2 cellular contexts compared by ENCODE assay signal in the genomic region with DNA sequence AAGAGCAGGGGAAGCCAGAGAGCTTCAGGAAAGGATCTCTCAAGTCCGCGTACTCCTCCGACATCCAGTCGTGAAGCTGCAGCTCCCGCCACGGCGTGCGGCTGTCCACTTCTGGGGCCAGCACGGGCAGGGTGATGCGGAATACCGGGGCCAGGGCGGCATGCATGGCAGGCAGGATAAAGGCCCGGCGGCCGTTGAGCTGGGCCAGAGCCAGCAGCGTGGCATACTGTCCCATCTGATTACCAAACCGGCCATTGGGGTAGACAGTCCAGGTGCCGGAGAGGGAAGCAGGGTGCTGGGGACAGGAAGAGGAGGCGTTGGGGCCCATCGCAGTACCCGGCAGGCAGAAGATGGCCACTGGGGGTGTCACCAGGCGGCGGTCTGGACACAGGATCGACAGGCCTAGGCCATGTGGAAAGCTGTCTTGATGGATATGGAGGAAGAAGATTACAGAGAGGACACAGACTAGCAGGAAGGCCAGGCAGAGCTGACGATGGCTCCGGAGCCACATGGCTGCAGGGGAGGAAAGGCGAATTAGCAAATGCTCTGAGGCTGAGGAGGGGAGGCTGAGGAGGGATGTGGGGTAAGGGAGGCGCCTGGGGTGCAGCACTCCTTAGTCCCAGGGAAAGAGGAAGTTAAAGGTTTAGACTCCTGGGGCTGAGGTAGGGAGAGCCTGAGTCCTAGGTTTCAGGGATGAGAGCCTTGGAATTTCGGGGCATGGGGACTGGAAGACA.
TF ChIP-seq lines count a peak whose summit lies in the region.

No MANE protein-coding gene starts in this region.

TF ChIP-seq in GM23338, 12 proteins besides CTCF, POLR2A, EP300 and RAD21:
- TF ChIP-seq, protein P1, sequence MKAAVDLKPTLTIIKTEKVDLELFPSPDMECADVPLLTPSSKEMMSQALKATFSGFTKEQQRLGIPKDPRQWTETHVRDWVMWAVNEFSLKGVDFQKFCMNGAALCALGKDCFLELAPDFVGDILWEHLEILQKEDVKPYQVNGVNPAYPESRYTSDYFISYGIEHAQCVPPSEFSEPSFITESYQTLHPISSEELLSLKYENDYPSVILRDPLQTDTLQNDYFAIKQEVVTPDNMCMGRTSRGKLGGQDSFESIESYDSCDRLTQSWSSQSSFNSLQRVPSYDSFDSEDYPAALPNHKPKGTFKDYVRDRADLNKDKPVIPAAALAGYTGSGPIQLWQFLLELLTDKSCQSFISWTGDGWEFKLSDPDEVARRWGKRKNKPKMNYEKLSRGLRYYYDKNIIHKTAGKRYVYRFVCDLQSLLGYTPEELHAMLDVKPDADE (IDR thresholded peaks at IDR 0.05): no peak
- TF ChIP-seq CREB1 (CRISPR knock-in tag; IDR thresholded peaks at IDR 0.05; ENCODE audit: low read depth): no peak
- no peak for TF ChIP-seq JUNB (IDR thresholded peaks at IDR 0.05; ENCODE audit: unreplicated experiment)
- no peak for TF ChIP-seq POLR2AphosphoS5 (IDR thresholded peaks at IDR 0.05; ENCODE audit: low read depth)

TF ChIP-seq in WTC11, 78 proteins besides CTCF, POLR2A, EP300 and RAD21:
- TF ChIP-seq ZNF121 (CRISPR knock-in tag; IDR thresholded peaks at IDR 0.05) (no peak), ZNF138 (CRISPR knock-in tag; conservative IDR thresholded peaks at IDR 0.05) (no peak), EMX1 (CRISPR knock-in tag; IDR thresholded peaks at IDR 0.05) (no peak), NFYB (CRISPR knock-in tag; conservative IDR thresholded peaks at IDR 0.05; ENCODE audit: low read depth) (no peak), NFATC4 (CRISPR knock-in tag; IDR thresholded peaks at IDR 0.05) (no peak), CREM (CRISPR knock-in tag; IDR thresholded peaks at IDR 0.05) (no peak), HMGA2 (CRISPR knock-in tag; IDR thresholded peaks at IDR 0.05) (no peak), JAZF1 (CRISPR knock-in tag; IDR thresholded peaks at IDR 0.05) (no peak), ETV6 (CRISPR knock-in tag; IDR thresholded peaks at IDR 0.05) (no peak)
- TF ChIP-seq, protein P2, sequence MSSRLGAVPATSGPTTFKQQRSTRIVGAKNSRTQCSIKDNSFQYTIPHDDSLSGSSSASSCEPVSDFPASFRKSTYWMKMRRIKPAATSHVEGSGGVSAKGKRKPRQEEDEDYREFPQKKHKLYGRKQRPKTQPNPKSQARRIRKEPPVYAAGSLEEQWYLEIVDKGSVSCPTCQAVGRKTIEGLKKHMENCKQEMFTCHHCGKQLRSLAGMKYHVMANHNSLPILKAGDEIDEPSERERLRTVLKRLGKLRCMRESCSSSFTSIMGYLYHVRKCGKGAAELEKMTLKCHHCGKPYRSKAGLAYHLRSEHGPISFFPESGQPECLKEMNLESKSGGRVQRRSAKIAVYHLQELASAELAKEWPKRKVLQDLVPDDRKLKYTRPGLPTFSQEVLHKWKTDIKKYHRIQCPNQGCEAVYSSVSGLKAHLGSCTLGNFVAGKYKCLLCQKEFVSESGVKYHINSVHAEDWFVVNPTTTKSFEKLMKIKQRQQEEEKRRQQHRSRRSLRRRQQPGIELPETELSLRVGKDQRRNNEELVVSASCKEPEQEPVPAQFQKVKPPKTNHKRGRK (CRISPR knock-in tag; IDR thresholded peaks at IDR 0.05; ENCODE audit: borderline replicate concordance): no peak
- TF ChIP-seq, protein P3, sequence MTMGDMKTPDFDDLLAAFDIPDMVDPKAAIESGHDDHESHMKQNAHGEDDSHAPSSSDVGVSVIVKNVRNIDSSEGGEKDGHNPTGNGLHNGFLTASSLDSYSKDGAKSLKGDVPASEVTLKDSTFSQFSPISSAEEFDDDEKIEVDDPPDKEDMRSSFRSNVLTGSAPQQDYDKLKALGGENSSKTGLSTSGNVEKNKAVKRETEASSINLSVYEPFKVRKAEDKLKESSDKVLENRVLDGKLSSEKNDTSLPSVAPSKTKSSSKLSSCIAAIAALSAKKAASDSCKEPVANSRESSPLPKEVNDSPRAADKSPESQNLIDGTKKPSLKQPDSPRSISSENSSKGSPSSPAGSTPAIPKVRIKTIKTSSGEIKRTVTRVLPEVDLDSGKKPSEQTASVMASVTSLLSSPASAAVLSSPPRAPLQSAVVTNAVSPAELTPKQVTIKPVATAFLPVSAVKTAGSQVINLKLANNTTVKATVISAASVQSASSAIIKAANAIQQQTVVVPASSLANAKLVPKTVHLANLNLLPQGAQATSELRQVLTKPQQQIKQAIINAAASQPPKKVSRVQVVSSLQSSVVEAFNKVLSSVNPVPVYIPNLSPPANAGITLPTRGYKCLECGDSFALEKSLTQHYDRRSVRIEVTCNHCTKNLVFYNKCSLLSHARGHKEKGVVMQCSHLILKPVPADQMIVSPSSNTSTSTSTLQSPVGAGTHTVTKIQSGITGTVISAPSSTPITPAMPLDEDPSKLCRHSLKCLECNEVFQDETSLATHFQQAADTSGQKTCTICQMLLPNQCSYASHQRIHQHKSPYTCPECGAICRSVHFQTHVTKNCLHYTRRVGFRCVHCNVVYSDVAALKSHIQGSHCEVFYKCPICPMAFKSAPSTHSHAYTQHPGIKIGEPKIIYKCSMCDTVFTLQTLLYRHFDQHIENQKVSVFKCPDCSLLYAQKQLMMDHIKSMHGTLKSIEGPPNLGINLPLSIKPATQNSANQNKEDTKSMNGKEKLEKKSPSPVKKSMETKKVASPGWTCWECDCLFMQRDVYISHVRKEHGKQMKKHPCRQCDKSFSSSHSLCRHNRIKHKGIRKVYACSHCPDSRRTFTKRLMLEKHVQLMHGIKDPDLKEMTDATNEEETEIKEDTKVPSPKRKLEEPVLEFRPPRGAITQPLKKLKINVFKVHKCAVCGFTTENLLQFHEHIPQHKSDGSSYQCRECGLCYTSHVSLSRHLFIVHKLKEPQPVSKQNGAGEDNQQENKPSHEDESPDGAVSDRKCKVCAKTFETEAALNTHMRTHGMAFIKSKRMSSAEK (CRISPR knock-in tag; IDR thresholded peaks at IDR 0.05; ENCODE audit: borderline replicate concordance): no peak
